In genomic region chr14:103679351-103679750, GRCh38 we compare ENCODE assay signal across 8 cellular contexts. TPM values are rescaled to one million over a fixed set of nuclear protein-coding genes. Genes with fewer than 3 reads are reported as not detected.
DNase-seq lines count a peak whose midpoint lies in the region; ATAC-seq and TF ChIP-seq lines count a peak whose summit lies in the region.

No MANE protein-coding gene starts in this region.

- TF ChIP-seq RAD21 in HCT116 (IDR thresholded peaks at IDR 0.05; ENCODE audit: low read depth), result peak; percentile 47

- H3K79me2 ChIP-seq in HCT116 (ENCODE audit: insufficient read depth, low read length), result peaks cover 11% of the 10 kb centered on the region; the same call in 1 of the 2 replicates

- WGBS in adrenal gland, 4 donors, result 27 to 53% (median 39%) methylated on average over 13 of the region's 13 CpGs

- H3K36me3 ChIP-seq in HCT116 (ENCODE audit: control insufficient read depth in 1 of 2, insufficient read depth in 2 of 2, low read length in 2 of 2) (peaks cover 61 to 64% of the 10 kb centered on the region in 2 experiments; a peak in 3 of 4 replicates), Panc1 (ENCODE audit: control insufficient read depth, insufficient read depth, low read length) (peaks cover 27% of the 10 kb centered on the region), adrenal gland (replicated peaks in 1 of 2) (peaks cover 0 to 96% of the 10 kb centered on the region in 2 donors)

- ATAC-seq in HCT116 (peak; percentile 95), Panc1 (0 out of 2 replicates have a peak, but pooled peaks have one; percentile 75)

- H2AFZ ChIP-seq in HCT116 (ENCODE audit: low read depth, low read length, poor library complexity, severe bottlenecking), result no peak overlapping the region

- POLR2A ChIA-PET in HCT116 (lab: Charles Lee), result no interaction called here
- POLR2A ChIA-PET in Panc1 (lab: Charles Lee), result no interaction called here

- RAD21 ChIA-PET in HCT116 (lab: Charles Lee; ENCODE audit: low non-redundant PET in 1 of 2, low total read pairs in 2 of 2, uncharacterized antibody in 2 of 2, unreplicated experiment in 2 of 2), result no interaction called here

- TF ChIP-seq CTCF in HCT116 (IDR thresholded peaks at IDR 0.05 in 2 of 3, conservative IDR thresholded peaks at IDR 0.05 in 1 of 3; ENCODE audit: borderline replicate concordance in 1 of 3, insufficient read depth in 1 of 3, low read depth in 2 of 3, low read length in 2 of 3) (peak; percentile 31 to 64 (median 54); a peak in 5 of 6 replicates), Panc1 (IDR thresholded peaks at IDR 0.05) (no peak; the same call in none of the 2 replicates), adrenal gland (IDR thresholded peaks at IDR 0.05) (peak in 5 of 6 experiments; percentile 13 to 50 (median 44))

- H3K4me1 ChIP-seq in HCT116 (ENCODE audit: control insufficient read depth in 1 of 2, insufficient read depth in 2 of 2, low read length in 2 of 2), result no peaks in the 10 kb centered on the region
- H3K4me1 ChIP-seq in Panc1 (ENCODE audit: control insufficient read depth, insufficient read depth, low read length), result no peaks in the 10 kb centered on the region
- H3K4me1 ChIP-seq in adrenal gland (replicated peaks in 1 of 2), result no peaks in the 10 kb centered on the region

- H3K27me3 ChIP-seq in HCT116 (ENCODE audit: insufficient read depth, low read length) (no peaks in the 10 kb centered on the region), Panc1 (ENCODE audit: control insufficient read depth, insufficient read depth, low read length) (no peaks in the 10 kb centered on the region), adrenal gland (no peaks in the 10 kb centered on the region)

- BruUV-seq in HCT116 (replicated peaks; lab: Mats Ljungman, UMichigan) (no TSS peak), Panc1 (replicated peaks; lab: Mats Ljungman, UMichigan) (no TSS peak)

- no peak overlapping the region for H3K27ac ChIP-seq in HCT116 (ENCODE audit: low read depth, low read length)
- H3K27ac ChIP-seq in Panc1 (ENCODE audit: low read length), result no peak overlapping the region
- peak overlapping the region in 1 of 5 donors; percentile 22 for H3K27ac ChIP-seq in adrenal gland

- CTCF ChIA-PET in HCT116 (lab: Charles Lee), result interaction anchor here (1.0 kb wide), 1 partner anchor 14 kb away, joined by 3 read pairs; no protein-coding TSS in a partner anchor
- CTCF ChIA-PET in Panc1 (lab: Charles Lee), result no interaction called here

- H3K9me3 ChIP-seq in HCT116 (ENCODE audit: control insufficient read depth in 1 of 2, insufficient read depth in 1 of 2, low read depth in 1 of 2, low read length in 2 of 2) (no peaks in the 10 kb centered on the region), Panc1 (ENCODE audit: control insufficient read depth, insufficient read depth, low read depth, low read length) (no peaks in the 10 kb centered on the region), adrenal gland (replicated peaks in 1 of 3) (no peaks in the 10 kb centered on the region)

- H3K4me3 ChIP-seq in HCT116 (replicated peaks in 1 of 2; ENCODE audit: low read depth in 1 of 2, low read length in 2 of 2) (no peak overlapping the region), Panc1 (ENCODE audit: low read depth in 2 of 2, low read length in 2 of 2) (no peak overlapping the region), adrenal gland (no peak overlapping the region)

- H4K20me1 ChIP-seq in HCT116 (ENCODE audit: insufficient read depth), result no peaks in the 10 kb centered on the region

- no peaks in the 10 kb centered on the region for H3K9me2 ChIP-seq in HCT116 (ENCODE audit: insufficient read depth)

- no peak overlapping the region for H3K4me2 ChIP-seq in HCT116 (ENCODE audit: low read length)

- no peak for TF ChIP-seq POLR2A in HCT116 (IDR thresholded peaks at IDR 0.05; ENCODE audit: borderline replicate concordance, extremely low read depth, insufficient read depth, insufficient read length)
- no peak for TF ChIP-seq POLR2A in adrenal gland (IDR thresholded peaks at IDR 0.05)

- intact Hi-C loops in HCT116 (cut with micrococcal nuclease) (loop anchor here (2.0 kb wide), 1 partner anchor 107 kb away; no protein-coding TSS in a partner anchor), Panc1 (cut with micrococcal nuclease; ENCODE audit: unreplicated experiment) (loop anchor here (10.0 kb wide), 1 partner anchor 65 kb away; no protein-coding TSS in a partner anchor), adrenal gland (cut with DNase I) (no loop called here)

- in situ Hi-C loops in Panc1 (cut with HindIII; ENCODE audit: low pct_unique_long_range_greater_than_20kb, low sequenced_read_pairs), result no loop called here

- DNase-seq in GDM1 (lab: John Stamatoyannopoulos, UW) (peak; percentile 20), HCT116 (ENCODE audit: low read depth, low spot score) (peak; percentile 3), Panc1 (ENCODE audit: low read depth, low spot score) (no peak), adrenal gland (peak in 6 of 7 donors; percentile 39 to 70 (median 56)), kidney tubule cell (ENCODE audit: low spot score) (peak; percentile 12), NCI-H2029 treated with DMSO at 0.1 percent for 48 hours (lab: John Stamatoyannopoulos, UW) (no peak), putamen (ENCODE audit: low spot score) (no peak)
- DNase-seq in stimulated activated naive CD4-positive, alpha-beta T cell (lab: John Stamatoyannopoulos, UW), result peak in 4 of 6 experiments; percentile 3 to 43 (median 13)

- H3K9ac ChIP-seq in HCT116 (ENCODE audit: low read length), result no peak overlapping the region

TF ChIP-seq in HCT116, 20 proteins besides CTCF, POLR2A, EP300 and RAD21:
- TF ChIP-seq ZFX (IDR thresholded peaks at IDR 0.05) (no peak), MAX (IDR thresholded peaks at IDR 0.05) (peak; percentile 47; the same call in 1 of the 2 replicates), SP1 (IDR thresholded peaks at IDR 0.05; ENCODE audit: low read depth) (no peak)

RNA-seq across cellular contexts. Expression of gene XRCC3, which starts 35.9 kb away (rescaled TPM):
- total RNA-seq in HCT116 (2021; ENCODE audit: unreplicated experiment) (48.7 TPM), Panc1 (2021; ENCODE audit: unreplicated experiment) (36.8 TPM), adrenal gland (1 to 10 TPM; 1.3 to 9.0 (median 4.8) TPM)
- 17.6 and 20.7 TPM in 2 replicates for polyA plus RNA-seq in HCT116 (2012)
- 17.2 TPM for polyA plus RNA-seq in Panc1 (2012; ENCODE audit: insufficient read length)
- 1 to 10 TPM; 2.8 to 5.1 (median 5.0) TPM for polyA plus RNA-seq in adrenal gland

RNA-seq across cellular contexts. Expression of gene ZFYVE21, which starts 36.3 kb away (rescaled TPM):
- total RNA-seq in HCT116 (2021; ENCODE audit: unreplicated experiment), result 31.3 TPM
- polyA plus RNA-seq in HCT116 (2012), result 37.3 and 38.3 TPM in 2 replicates
- total RNA-seq in Panc1 (2021; ENCODE audit: unreplicated experiment), result 41.8 TPM
- 41.5 TPM for polyA plus RNA-seq in Panc1 (2012; ENCODE audit: insufficient read length)
- 10 to 100 TPM; 26.4 to 71.4 (median 53.4) TPM for total RNA-seq in adrenal gland
- polyA plus RNA-seq in adrenal gland, result 10 to 100 TPM; 21.9 to 41.4 (median 39.1) TPM

RNA-seq across cellular contexts. Expression of gene KLC1, which starts 50.3 kb away (rescaled TPM):
- 121 TPM for total RNA-seq in HCT116 (2021; ENCODE audit: unreplicated experiment)
- polyA plus RNA-seq in HCT116 (2012), result 77.0 and 78.9 TPM in 2 replicates
- 98.0 TPM for total RNA-seq in Panc1 (2021; ENCODE audit: unreplicated experiment)
- polyA plus RNA-seq in Panc1 (2012; ENCODE audit: insufficient read length), result 95.7 TPM
- 100 to 1,000 TPM in 6 of 8 donors, 10 to 100 TPM in 2; 87.4 to 248 (median 132) TPM for total RNA-seq in adrenal gland
- 100 to 1,000 TPM in 2 of 3 donors, 10 to 100 TPM in 1; 70.7 to 164 (median 120) TPM for polyA plus RNA-seq in adrenal gland

Comparison
In these comparisons a context has a peak if more than half of its experiments do, and no peak if none do; other contexts are left out.
1. DNase-seq: peak in GDM1 (single experiment), HCT116 (single experiment), adrenal gland (6 of 7), kidney tubule cell (single experiment) and stimulated activated naive CD4-positive, alpha-beta T cell (4 of 6); none in Panc1 (single experiment), NCI-H2029 treated with DMSO at 0.1 percent for 48 hours (single experiment) and putamen (single experiment).
2. intact Hi-C loops: an anchor here in HCT116 (2.0 kb wide) and Panc1 (10.0 kb wide); none called in adrenal gland.